In the genomic region with DNA sequence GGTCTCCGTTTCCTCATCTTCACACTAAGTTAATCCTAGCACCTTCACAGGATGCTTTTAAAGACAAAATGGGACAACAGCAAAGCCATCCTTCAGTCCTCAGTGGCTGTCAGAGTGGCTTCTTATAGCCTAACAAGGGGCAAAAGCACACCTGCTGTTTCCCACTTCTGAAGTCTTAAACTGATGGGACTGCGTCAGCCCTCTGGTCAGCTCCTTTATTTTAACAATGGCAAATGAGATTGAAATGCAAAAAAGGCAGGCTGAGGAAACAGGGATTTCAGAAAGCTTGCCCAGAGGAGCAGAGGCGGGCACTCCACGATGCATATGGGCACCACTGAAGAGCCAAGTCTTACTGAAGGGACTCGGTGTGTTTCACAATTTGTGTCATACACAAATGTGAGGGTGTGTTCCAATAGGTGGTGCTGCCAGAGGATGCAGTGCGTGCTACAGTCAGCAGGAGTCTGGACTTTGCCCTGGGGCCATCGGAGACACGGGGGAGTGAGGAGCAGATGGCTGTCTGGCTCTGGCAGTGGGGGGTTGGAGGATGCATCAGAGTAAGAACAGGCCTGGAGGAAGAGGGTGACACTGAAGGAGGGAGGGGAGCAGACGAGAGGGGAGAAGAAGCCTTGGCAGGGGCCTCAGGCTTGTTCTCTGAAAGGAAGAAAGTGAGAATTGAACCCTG, we compare ENCODE assay signal across 15 cellular contexts. TPM values are rescaled to one million over a fixed set of nuclear protein-coding genes. Genes with fewer than 3 reads are reported as not detected.
DNase-seq lines count a peak whose midpoint lies in the region; ATAC-seq, FAIRE-seq and TF ChIP-seq lines count a peak whose summit lies in the region.
"Had no signal": no experiment of that assay in that cellular context is flagged by ENCODE, and none has a peak within 500 bp of the region (broad histone marks: within the 10 kb centered on the region; RNA-seq: fewer than 3 reads in every experiment).

No MANE protein-coding gene starts in this region.

- no peak overlapping the region for H2BK20ac ChIP-seq in H1 (ENCODE audit: low read length)

- H4K5ac ChIP-seq in H1 (ENCODE audit: insufficient read length, low read depth, low read length) = no peak overlapping the region

- H3K23me2 ChIP-seq in H1 (ENCODE audit: low read depth, low read length) = no peaks in the 10 kb centered on the region

- no peak overlapping the region for H3K27ac ChIP-seq in HEK293 (ENCODE audit: extremely low read depth, low read depth, low read length)
- no peak overlapping the region for H3K27ac ChIP-seq in H1 (ENCODE audit: low read depth, low read length)
- H3K27ac ChIP-seq: thyroid gland had no signal

- peaks cover 43% of the 10 kb centered on the region for H3K4me1 Mint-ChIP-seq in nephron progenitor cell

- H3K79me1 ChIP-seq in H1 (ENCODE audit: low read depth, low read length) = peaks cover 2% of the 10 kb centered on the region; the same call in 1 of the 2 replicates

- H3K4me3 ChIP-seq in HEK293 (ENCODE audit: low read depth, low read length) (no peak overlapping the region), H1 (ENCODE audit: extremely low read depth in 1 of 4, insufficient read depth in 2 of 4, low read depth in 3 of 4, low read length in 4 of 4) (peak overlapping the region in 1 of 4 experiments; percentile 13; a peak in 1 of 8 replicates)
- H3K4me3 ChIP-seq: lung, thyroid gland had no signal

- no peak overlapping the region for H3K56ac ChIP-seq in H1 (replicated peaks; ENCODE audit: insufficient read length, low read depth, low read length)

- H3K23ac ChIP-seq in H1 (ENCODE audit: insufficient read length) = no peak overlapping the region

- H2BK120ac ChIP-seq in H1 (replicated peaks; ENCODE audit: low read depth, low read length) = no peak overlapping the region

- peaks cover 8% of the 10 kb centered on the region for H3K27me3 Mint-ChIP-seq in nephron progenitor cell (ENCODE audit: low read depth, poor library complexity)

- H3K4me2 ChIP-seq in H1 (ENCODE audit: insufficient read depth in 1 of 2, low read depth in 2 of 2, low read length in 2 of 2) = peak overlapping the region; percentile 2 to 30; a peak in 3 of 4 replicates

- H3K4ac ChIP-seq in H1 (replicated peaks; ENCODE audit: insufficient read length, low read depth, low read length) = no peak overlapping the region

- WGBS in H1 (ENCODE audit: extremely low coverage in 1 of 2, insufficient coverage in 1 of 2, insufficient read length in 1 of 2, insufficient replicate concordance in 2 of 2, low coverage in 1 of 2, low lambda C conversion rate in 2 of 2, missing lambda C conversion rate in 1 of 2), 2 experiments = 45% methylated on average over 9 of the region's 9 CpGs; no CpG with 5 or more reads in 1 of the 2 experiments

- TF ChIP-seq EP300 in H1 (IDR thresholded peaks at IDR 0.05; ENCODE audit: borderline replicate concordance in 1 of 2, low read depth in 2 of 2, low read length in 2 of 2) = no peak

- H3K27ac Mint-ChIP-seq in nephron progenitor cell = peak overlapping the region; percentile 77
- H3K27ac Mint-ChIP-seq: activated T-helper 2 cell treated with anti-CD3 and anti-CD28 coated beads, Interferon-gamma antibody, Interleukin-2, Interleukin-4, amounts not matched to agents 10 μg/mL and 5 μg/mL and 100 μg/mL, durations not matched to agents 14 hours and 24 hours and 36 hours; CD4-positive, alpha-beta memory T cell had no signal

- H4K20me1 ChIP-seq in H1 (replicated peaks in 1 of 2; ENCODE audit: control insufficient read depth in 1 of 2, insufficient read depth in 2 of 2, low read length in 2 of 2) = no peaks in the 10 kb centered on the region

- FAIRE-seq in H1 (lab: Jason Lieb, UNC) = peak; percentile 7

- DNase-seq in NCI-H524 treated with DMSO at 0.1 percent for 48 hours (lab: John Stamatoyannopoulos, UW) (peak; percentile 76), H1 (ENCODE audit: low read depth in 1 of 2, low spot score in 2 of 2) (peak; percentile 27 to 52), nephron progenitor cell (peak; percentile 41), CD1c-positive myeloid dendritic cell (ENCODE audit: extremely low spot score) (no peak), GDM1 (lab: John Stamatoyannopoulos, UW) (no peak)
- DNase-seq: CD4-positive, alpha-beta memory T cell; effector CD8-positive, alpha-beta T cell; MM.1S; thyroid gland had no signal

- H4K8ac ChIP-seq in H1 (ENCODE audit: extremely low read depth, insufficient read depth, low read length) = no peak overlapping the region; the same call in 1 of the 2 replicates

- peaks cover 5% of the 10 kb centered on the region for H3K36me3 Mint-ChIP-seq in nephron progenitor cell (ENCODE audit: low read depth)
- H3K36me3 Mint-ChIP-seq: CD4-positive, alpha-beta memory T cell had no signal

- H4K91ac ChIP-seq in H1 (replicated peaks; ENCODE audit: insufficient read length, low read length) = no peak overlapping the region

- POLR2A ChIA-PET in HEK293 (lab: Yijun Ruan, JAX) (no interaction called here), H1 (lab: Charles Lee; ENCODE audit: partially characterized antibody) (interaction anchor here (1.3 kb wide), 1 partner anchor 47 kb away, joined by 4 read pairs; a partner anchor contains a TSS)

- H2AFZ ChIP-seq in H1 (ENCODE audit: low read length) = no peak overlapping the region

- no peak overlapping the region for H3K9ac ChIP-seq in H1 (replicated peaks in 1 of 4; ENCODE audit: extremely low read depth in 1 of 4, low read depth in 3 of 4, low read length in 3 of 4)

- TF ChIP-seq RAD21 in H1 (IDR thresholded peaks at IDR 0.05 in 1 of 2, conservative IDR thresholded peaks at IDR 0.05 in 1 of 2; ENCODE audit: low read depth in 2 of 2, low read length in 2 of 2) = peak in 1 of 2 experiments; percentile 6; a peak in 1 of 4 replicates

- H3K9me3 ChIP-seq in HEK293 (ENCODE audit: control insufficient read depth, insufficient read depth, low read depth, low read length) (no peaks in the 10 kb centered on the region), H1 (ENCODE audit: insufficient read depth in 2 of 2, low read depth in 1 of 2, low read length in 1 of 2) (no peaks in the 10 kb centered on the region)
- H3K9me3 ChIP-seq: thyroid gland had no signal

- no peak overlapping the region for H2BK12ac ChIP-seq in H1 (ENCODE audit: low read depth, low read length)

- H3K18ac ChIP-seq in H1 (ENCODE audit: extremely low read depth, low read length) = no peak overlapping the region

- no peaks in the 10 kb centered on the region for H3K27me3 ChIP-seq in H1 (replicated peaks in 1 of 4; ENCODE audit: control insufficient read depth in 3 of 4, extremely low read depth in 1 of 4, insufficient read depth in 3 of 4, low read length in 3 of 4)
- H3K27me3 ChIP-seq: thyroid gland had no signal

- ATAC-seq in HG03175 (IDR thresholded peaks at IDR 0.05; ENCODE audit: unreplicated experiment) = no peak
- ATAC-seq in GM18861 (IDR thresholded peaks at IDR 0.05; ENCODE audit: unreplicated experiment) = no peak

- CTCF ChIA-PET in HEK293 (lab: Yijun Ruan, JAX) (interaction anchor here (1.1 kb wide), 1 partner anchor 100 kb away, joined by 4 read pairs; no protein-coding TSS in a partner anchor), H1 (lab: Charles Lee; ENCODE audit: partially characterized antibody) (interaction anchor here (0.6 to 3.5 kb wide), 9 partner anchors 10 to 293 kb away, joined by 3 to 10 read pairs (median 4); no protein-coding TSS in a partner anchor)

- H2BK5ac ChIP-seq in H1 (ENCODE audit: low read depth, low read length) = no peak overlapping the region

- TF ChIP-seq CTCF in HEK293 (tag by site-specific recombination; IDR thresholded peaks at IDR 0.05) (no peak), H1 (IDR thresholded peaks at IDR 0.05; ENCODE audit: control extremely low read depth in 1 of 3, insufficient read depth in 1 of 3, low read depth in 1 of 3, low read length in 3 of 3) (peak in 1 of 3 experiments; percentile 10; a peak in 2 of 4 replicates), nephron progenitor cell (IDR thresholded peaks at IDR 0.05) (no peak)

- H3K4me3 Mint-ChIP-seq in nephron progenitor cell = no peak overlapping the region
- H3K4me3 Mint-ChIP-seq: CD4-positive, alpha-beta memory T cell had no signal

- 0 out of 2 replicates have a peak overlapping the region, but pooled peaks have one; percentile 19 for H2BK15ac ChIP-seq in H1 (ENCODE audit: low read length)

- H3K79me2 ChIP-seq in H1 (ENCODE audit: control insufficient read depth in 1 of 2, insufficient read depth in 2 of 2, low read length in 2 of 2) = no peaks in the 10 kb centered on the region

- TF ChIP-seq POLR2A in H1 (IDR thresholded peaks at IDR 0.05; ENCODE audit: control extremely low read depth in 1 of 2, low read depth in 2 of 2, low read length in 2 of 2) = no peak

- no peak overlapping the region for H2AK5ac ChIP-seq in H1 (ENCODE audit: low read depth, low read length)

- H3K36me3 ChIP-seq in HEK293 (ENCODE audit: control insufficient read depth in 2 of 2, insufficient read depth in 1 of 2, low read length in 2 of 2) (no peaks in the 10 kb centered on the region), H1 (ENCODE audit: control insufficient read depth in 2 of 4, insufficient read depth in 4 of 4, low read length in 3 of 4) (no peaks in the 10 kb centered on the region)
- H3K36me3 ChIP-seq: thyroid gland had no signal

- no peak overlapping the region for H3K14ac ChIP-seq in H1 (ENCODE audit: insufficient read length)

- H3K4me1 ChIP-seq in HEK293 (ENCODE audit: control insufficient read depth, insufficient read depth, low read length) (no peaks in the 10 kb centered on the region), H1 (replicated peaks in 1 of 4; ENCODE audit: control insufficient read depth in 3 of 4, insufficient read depth in 4 of 4, low read length in 3 of 4) (peaks cover 0 to 12% (median 5%) of the 10 kb centered on the region in 4 experiments; a peak in 4 of 7 replicates)

- H3K9me3 Mint-ChIP-seq in nephron progenitor cell = no peaks in the 10 kb centered on the region
- H3K9me3 Mint-ChIP-seq: activated T-helper 2 cell treated with anti-CD3 and anti-CD28 coated beads, Interferon-gamma antibody, Interleukin-2, Interleukin-4, amounts not matched to agents 10 μg/mL and 5 μg/mL and 100 μg/mL, durations not matched to agents 14 hours and 24 hours and 36 hours had no signal

TF ChIP-seq in HEK293, 187 proteins besides CTCF, POLR2A, EP300 and RAD21 (continues in another document):
- TF ChIP-seq SALL2 (tag by site-specific recombination; IDR thresholded peaks at IDR 0.05; ENCODE audit: borderline replicate concordance) (no peak), ZNF112 (tag by site-specific recombination; IDR thresholded peaks at IDR 0.05) (no peak)

TF ChIP-seq in H1, 55 proteins besides CTCF, POLR2A, EP300 and RAD21 (continues in another document):
- TF ChIP-seq SP1 (IDR thresholded peaks at IDR 0.05; ENCODE audit: low read depth, low read length) (no peak), KDM5A (IDR thresholded peaks at IDR 0.05; ENCODE audit: low read length) (no peak)

RNA-seq across cellular contexts. Expression of a gene that starts 47.3 kb away (rescaled TPM):
- total RNA-seq in H1 (2021; fragmentation: NEBNext Ultra II Directional; extraction: Animal tissue kit (Norgen Biotek cat#: 25700)) = 7.2 and 8.8 TPM in 2 replicates
- 3.5 and 5.8 TPM in 2 replicates for polyA plus RNA-seq in H1 (2011; rRNA removed)
- 2.5 TPM for polyA plus RNA-seq in H1 (2011; cell fraction: cytosol; rRNA removed)
- 9.5 TPM for polyA plus RNA-seq in H1 (2011; cell fraction: nucleus; rRNA removed)
- polyA plus RNA-seq in H1 (2012, experiment 1 of 2) = 1.8 to 3.9 TPM (median 2.8 TPM) in 4 replicates
- 0.24 TPM for polyA plus RNA-seq in H1 (2012, experiment 2 of 2)
- polyA plus RNA-seq in H1 (2013, experiment 1 of 2) = 2.4 TPM
- 1.9 TPM for polyA plus RNA-seq in H1 (2013, experiment 2 of 2)
- 6.4 and 11.1 TPM in 2 replicates for polyA minus RNA-seq in H1 (2011; rRNA and poly(A)+ RNA removed)
- polyA minus RNA-seq in H1 (2011; cell fraction: cytosol; rRNA and poly(A)+ RNA removed) = 7.5 TPM
- polyA minus RNA-seq in H1 (2011; cell fraction: nucleus; rRNA and poly(A)+ RNA removed) = 37.7 TPM
- total RNA-seq: activated T-helper 2 cell treated with anti-CD3 and anti-CD28 coated beads, Interferon-gamma antibody, Interleukin-2, Interleukin-4, amounts not matched to agents 10 μg/mL and 5 μg/mL and 100 μg/mL, durations not matched to agents 14 hours and 24 hours and 36 hours; T-helper 1 cell treated with Interleukin-12 subunit alpha and Interleukin-12 subunit beta and Interleukin-4 antibody, amounts not matched to agents 30 ng/mL and 1 ng/mL, for 36 hours had no signal

Comparison
In these comparisons a context has a peak if more than half of its experiments do, and no peak if none do; other contexts are left out.
1. DNase-seq: peak in NCI-H524 treated with DMSO at 0.1 percent for 48 hours (single experiment), H1 (2 of 2) and nephron progenitor cell (single experiment); none in CD1c-positive myeloid dendritic cell (single experiment) and GDM1 (single experiment).